1 cellular context compared by ENCODE assay signal in genomic region chr2:174327559-174327897, GRCh38.
A peak's percentile ranks its signal among the peaks of the same experiment; 100 is the strongest.
TF ChIP-seq lines count a peak whose summit lies in the region.

No MANE protein-coding gene starts in this region.

TF ChIP-seq in H1, 55 proteins besides CTCF, POLR2A, EP300 and RAD21:
- peak; percentile 83; the same call in 1 of the 2 replicates for TF ChIP-seq SUZ12 (IDR thresholded peaks at IDR 0.05; ENCODE audit: low read length)
- TF ChIP-seq EZH2 (IDR thresholded peaks at IDR 0.05; ENCODE audit: low read depth, low read length, severe bottlenecking) = peak; percentile 75
- TF ChIP-seq TAF1 (IDR thresholded peaks at IDR 0.05; ENCODE audit: low read depth, low read length) = no peak
TF ChIP-seq in H1: peak in this region for 2.
